Comparison of ENCODE assay signal across 1 cellular context in the genomic region with DNA sequence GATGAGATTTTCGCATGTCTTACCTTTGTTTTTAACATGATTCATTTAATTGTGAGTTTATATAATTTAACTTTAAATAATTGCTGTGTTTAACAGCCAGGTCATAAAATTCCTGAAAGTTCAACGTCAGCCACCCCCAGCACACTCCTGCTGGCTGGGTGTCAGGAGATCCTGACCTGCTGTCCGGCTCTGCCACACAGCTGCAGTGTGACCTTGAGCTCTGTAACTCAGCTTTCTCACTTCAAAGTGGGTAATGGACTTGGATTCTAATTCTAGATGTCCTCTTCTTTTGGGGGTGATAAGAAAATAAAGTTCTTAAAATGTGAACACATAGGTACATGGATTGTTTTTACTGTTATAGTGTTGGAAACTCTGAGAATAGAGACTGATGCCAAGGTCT.
TF ChIP-seq lines count a peak whose summit lies in the region.

No MANE protein-coding gene starts in this region.

TF ChIP-seq in liver, 16 proteins besides CTCF, POLR2A, EP300 and RAD21 (continued from another document):
- TF ChIP-seq, protein P1, sequence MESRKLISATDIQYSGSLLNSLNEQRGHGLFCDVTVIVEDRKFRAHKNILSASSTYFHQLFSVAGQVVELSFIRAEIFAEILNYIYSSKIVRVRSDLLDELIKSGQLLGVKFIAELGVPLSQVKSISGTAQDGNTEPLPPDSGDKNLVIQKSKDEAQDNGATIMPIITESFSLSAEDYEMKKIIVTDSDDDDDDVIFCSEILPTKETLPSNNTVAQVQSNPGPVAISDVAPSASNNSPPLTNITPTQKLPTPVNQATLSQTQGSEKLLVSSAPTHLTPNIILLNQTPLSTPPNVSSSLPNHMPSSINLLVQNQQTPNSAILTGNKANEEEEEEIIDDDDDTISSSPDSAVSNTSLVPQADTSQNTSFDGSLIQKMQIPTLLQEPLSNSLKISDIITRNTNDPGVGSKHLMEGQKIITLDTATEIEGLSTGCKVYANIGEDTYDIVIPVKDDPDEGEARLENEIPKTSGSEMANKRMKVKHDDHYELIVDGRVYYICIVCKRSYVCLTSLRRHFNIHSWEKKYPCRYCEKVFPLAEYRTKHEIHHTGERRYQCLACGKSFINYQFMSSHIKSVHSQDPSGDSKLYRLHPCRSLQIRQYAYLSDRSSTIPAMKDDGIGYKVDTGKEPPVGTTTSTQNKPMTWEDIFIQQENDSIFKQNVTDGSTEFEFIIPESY (IDR thresholded peaks at IDR 0.05), result peak; percentile 28
- TF ChIP-seq YY1 (IDR thresholded peaks at IDR 0.05), result peak; percentile 31
- peak; percentile 8 for TF ChIP-seq HNF4G (IDR thresholded peaks at IDR 0.05)
- no peak for TF ChIP-seq EGR1 (IDR thresholded peaks at IDR 0.05; ENCODE audit: low read depth in 2 of 2)
- TF ChIP-seq RXRA (IDR thresholded peaks at IDR 0.05), result peak; percentile 61 to 84
- TF ChIP-seq, protein P2, sequence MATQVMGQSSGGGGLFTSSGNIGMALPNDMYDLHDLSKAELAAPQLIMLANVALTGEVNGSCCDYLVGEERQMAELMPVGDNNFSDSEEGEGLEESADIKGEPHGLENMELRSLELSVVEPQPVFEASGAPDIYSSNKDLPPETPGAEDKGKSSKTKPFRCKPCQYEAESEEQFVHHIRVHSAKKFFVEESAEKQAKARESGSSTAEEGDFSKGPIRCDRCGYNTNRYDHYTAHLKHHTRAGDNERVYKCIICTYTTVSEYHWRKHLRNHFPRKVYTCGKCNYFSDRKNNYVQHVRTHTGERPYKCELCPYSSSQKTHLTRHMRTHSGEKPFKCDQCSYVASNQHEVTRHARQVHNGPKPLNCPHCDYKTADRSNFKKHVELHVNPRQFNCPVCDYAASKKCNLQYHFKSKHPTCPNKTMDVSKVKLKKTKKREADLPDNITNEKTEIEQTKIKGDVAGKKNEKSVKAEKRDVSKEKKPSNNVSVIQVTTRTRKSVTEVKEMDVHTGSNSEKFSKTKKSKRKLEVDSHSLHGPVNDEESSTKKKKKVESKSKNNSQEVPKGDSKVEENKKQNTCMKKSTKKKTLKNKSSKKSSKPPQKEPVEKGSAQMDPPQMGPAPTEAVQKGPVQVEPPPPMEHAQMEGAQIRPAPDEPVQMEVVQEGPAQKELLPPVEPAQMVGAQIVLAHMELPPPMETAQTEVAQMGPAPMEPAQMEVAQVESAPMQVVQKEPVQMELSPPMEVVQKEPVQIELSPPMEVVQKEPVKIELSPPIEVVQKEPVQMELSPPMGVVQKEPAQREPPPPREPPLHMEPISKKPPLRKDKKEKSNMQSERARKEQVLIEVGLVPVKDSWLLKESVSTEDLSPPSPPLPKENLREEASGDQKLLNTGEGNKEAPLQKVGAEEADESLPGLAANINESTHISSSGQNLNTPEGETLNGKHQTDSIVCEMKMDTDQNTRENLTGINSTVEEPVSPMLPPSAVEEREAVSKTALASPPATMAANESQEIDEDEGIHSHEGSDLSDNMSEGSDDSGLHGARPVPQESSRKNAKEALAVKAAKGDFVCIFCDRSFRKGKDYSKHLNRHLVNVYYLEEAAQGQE (IDR thresholded peaks at IDR 0.05), result peak; percentile 41
- no peak for TF ChIP-seq TAF1 (conservative IDR thresholded peaks at IDR 0.05)
- peak in 1 of 2 donors; percentile 35 for TF ChIP-seq JUND (IDR thresholded peaks at IDR 0.05)
- peak; percentile 50 for TF ChIP-seq SP1 (IDR thresholded peaks at IDR 0.05)
- TF ChIP-seq, protein P3, sequence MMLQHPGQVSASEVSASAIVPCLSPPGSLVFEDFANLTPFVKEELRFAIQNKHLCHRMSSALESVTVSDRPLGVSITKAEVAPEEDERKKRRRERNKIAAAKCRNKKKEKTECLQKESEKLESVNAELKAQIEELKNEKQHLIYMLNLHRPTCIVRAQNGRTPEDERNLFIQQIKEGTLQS (IDR thresholded peaks at IDR 0.05), result no peak
- peak; percentile 88 to 93 for TF ChIP-seq HNF4A (conservative IDR thresholded peaks at IDR 0.05)
- TF ChIP-seq FOXA1 (IDR thresholded peaks at IDR 0.05), result no peak
- no peak for TF ChIP-seq GABPA (IDR thresholded peaks at IDR 0.05 in 1 of 2, conservative IDR thresholded peaks at IDR 0.05 in 1 of 2)
- TF ChIP-seq FOXA2 (IDR thresholded peaks at IDR 0.05), result no peak
- TF ChIP-seq, protein P4, sequence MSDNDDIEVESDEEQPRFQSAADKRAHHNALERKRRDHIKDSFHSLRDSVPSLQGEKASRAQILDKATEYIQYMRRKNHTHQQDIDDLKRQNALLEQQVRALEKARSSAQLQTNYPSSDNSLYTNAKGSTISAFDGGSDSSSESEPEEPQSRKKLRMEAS (IDR thresholded peaks at IDR 0.05), result no peak
